9 cellular contexts compared by ENCODE assay signal in the genomic region with DNA sequence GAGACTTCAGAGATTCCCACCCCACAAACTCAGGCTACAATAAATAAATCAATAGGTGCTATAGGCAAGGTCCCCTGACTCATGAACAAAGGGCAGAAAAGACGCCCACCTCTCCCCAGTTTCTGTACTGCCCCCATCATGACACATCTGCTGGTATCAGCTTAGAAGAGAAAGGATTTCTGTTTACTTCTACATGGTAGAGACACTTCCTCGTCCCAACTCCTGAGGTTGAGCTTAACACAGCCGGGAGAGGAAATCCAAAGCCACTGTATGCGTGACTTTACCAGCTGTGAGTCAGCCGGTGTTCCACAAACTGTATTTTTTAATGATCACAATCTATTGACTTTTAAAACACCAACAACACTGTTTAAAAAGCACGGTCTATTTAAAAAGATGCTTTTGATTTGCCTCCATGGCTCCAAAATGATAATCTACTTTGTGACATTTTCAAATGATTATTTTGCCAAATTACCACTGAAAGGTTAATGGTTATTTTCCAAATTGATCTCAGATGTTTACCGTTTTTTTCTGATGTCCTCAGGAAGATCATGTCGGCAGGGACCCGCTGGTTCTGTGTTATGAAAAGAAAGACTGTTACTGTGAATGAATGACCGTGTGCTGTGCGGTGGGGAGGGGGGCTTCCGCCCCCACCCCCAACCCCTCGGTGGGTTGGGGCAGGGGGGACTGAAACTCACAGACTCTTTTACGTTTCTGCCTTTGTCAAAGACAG.
A peak's percentile ranks its signal among the peaks of the same experiment; 100 is the strongest.
DNase-seq lines count a peak whose midpoint lies in the region; ATAC-seq and TF ChIP-seq lines count a peak whose summit lies in the region.
"Had no signal": no experiment of that assay in that cellular context is flagged by ENCODE, and none has a peak within 500 bp of the region (broad histone marks: within the 10 kb centered on the region; RNA-seq: fewer than 3 reads in every experiment).

No MANE protein-coding gene starts in this region.

- no peak for ATAC-seq in HG03139 (IDR thresholded peaks at IDR 0.05; ENCODE audit: unreplicated experiment)

- DNase-seq in stimulated activated CD4-positive, alpha-beta T cell treated with anti-CD3 and anti-CD28 coated beads, Interleukin-15, amount 100 ng/mL, for 24 hours = peak; percentile 10
- DNase-seq in stimulated activated CD4-positive, alpha-beta T cell treated with anti-CD3 and anti-CD28 coated beads, Interleukin-2, amount 100 ng/mL, for 48 hours = no peak
- DNase-seq in iPS-NIHi7 (ENCODE audit: extremely low spot score) (peak; percentile 30), NCI-H446 treated with DMSO at 0.1 percent for 48 hours (lab: John Stamatoyannopoulos, UW) (no peak), NCI-H128 (lab: John Stamatoyannopoulos, UW; ENCODE audit: unreplicated experiment) (no peak)
- DNase-seq in activated effector memory CD4-positive, alpha-beta T cell treated with anti-CD3 and anti-CD28 coated beads, Interleukin-2, amount 50 U/mL, for 16 hours = no peak
- DNase-seq: NCI-H1092 had no signal

- H3K27ac ChIP-seq in VCaP = peak overlapping the region; percentile 85

- TF ChIP-seq CTCF in VCaP (conservative IDR thresholded peaks at IDR 0.05) = no peak

Comparison
In these comparisons a context has a peak if more than half of its experiments do, and no peak if none do; other contexts are left out.
1. DNase-seq: peak in stimulated activated CD4-positive, alpha-beta T cell treated with anti-CD3 and anti-CD28 coated beads, Interleukin-15, amount 100 ng/mL, for 24 hours (single experiment) and iPS-NIHi7 (single experiment); none in stimulated activated CD4-positive, alpha-beta T cell treated with anti-CD3 and anti-CD28 coated beads, Interleukin-2, amount 100 ng/mL, for 48 hours (0 of 2), activated effector memory CD4-positive, alpha-beta T cell treated with anti-CD3 and anti-CD28 coated beads, Interleukin-2, amount 50 U/mL, for 16 hours (single experiment), NCI-H446 treated with DMSO at 0.1 percent for 48 hours (single experiment) and NCI-H128 (single experiment).